ENCODE assay signal across 8 cellular contexts in the genomic region with DNA sequence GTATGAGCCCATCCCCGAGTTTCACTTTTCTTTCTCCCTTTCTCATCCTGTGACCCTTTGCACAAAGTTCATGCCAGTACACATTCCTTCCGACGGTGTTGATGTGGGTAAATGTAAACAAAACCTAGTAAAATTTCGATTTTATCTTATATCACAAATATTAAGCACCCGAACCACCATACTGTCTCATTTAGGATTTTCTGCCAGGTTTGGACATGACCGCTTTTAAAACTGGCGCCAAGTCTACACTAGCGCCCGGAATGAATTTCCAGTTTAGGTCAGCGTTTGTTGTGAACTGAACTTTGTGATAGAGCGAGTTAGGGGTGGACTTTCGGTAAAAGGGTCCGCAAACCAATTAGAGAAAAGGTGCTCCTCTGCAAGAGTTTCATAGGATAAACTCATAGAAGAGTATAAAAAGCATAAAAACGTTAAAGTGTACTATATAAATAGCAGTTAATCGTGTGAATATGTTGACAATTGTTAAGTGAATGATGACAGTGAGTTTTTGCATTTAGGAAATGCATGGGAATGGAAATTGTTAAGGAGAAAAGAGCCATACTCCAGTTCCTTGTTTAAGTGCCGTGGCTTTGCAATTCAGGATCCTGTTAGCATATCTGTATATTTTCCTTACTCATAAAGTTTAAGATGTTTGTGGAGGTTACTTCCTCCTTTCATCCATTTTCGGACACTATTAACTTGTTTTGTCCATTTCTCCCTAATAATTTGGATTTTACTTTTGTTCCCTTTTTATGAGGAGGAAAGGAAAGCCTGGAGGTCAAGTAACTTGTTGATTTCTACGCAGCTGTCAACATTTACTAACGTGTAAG. TPM values are rescaled to one million over a fixed set of nuclear protein-coding genes. Genes with fewer than 3 reads are reported as not detected.
A peak's percentile ranks its signal among the peaks of the same experiment; 100 is the strongest.
DNase-seq lines count a peak whose midpoint lies in the region; ATAC-seq, FAIRE-seq and TF ChIP-seq lines count a peak whose summit lies in the region.

No MANE protein-coding gene starts in this region.

- peaks cover 18% of the 10 kb centered on the region for H3K4me1 Mint-ChIP-seq in activated CD4-positive, alpha-beta T cell treated with anti-CD3 and anti-CD28 coated beads, Interleukin-2, amount 10 ng/mL, durations not matched to agents 7 days and 5 days
- peaks cover 10 to 24% of the 10 kb centered on the region in 2 donors for H3K4me1 Mint-ChIP-seq in stimulated activated naive B cell treated with anti-CD40 and anti-IgM and Interleukin-4, amounts not matched to agents 10 μg/mL and 1 μg/mL and 100 μg/mL, for 72 hours

- CTCF ChIA-PET in activated CD4-positive, alpha-beta T cell treated with anti-CD3 and anti-CD28 coated beads, Interleukin-2, amount 10 ng/mL, durations not matched to agents 7 days and 5 days (lab: Charles Lee), result no interaction called here
- CTCF ChIA-PET in mammary epithelial cell (lab: Charles Lee; ENCODE audit: low non-redundant PET), result no interaction called here

- H3K9ac ChIP-seq in mammary epithelial cell (ENCODE audit: insufficient read depth, low read length), result peak overlapping the region; percentile 80
- H3K9ac ChIP-seq in kidney (ENCODE audit: low read length in 2 of 2), result peak overlapping the region; percentile 81 to 89

- H3K9me3 ChIP-seq in mammary epithelial cell (replicated peaks; ENCODE audit: insufficient read depth, low read length), result no peaks in the 10 kb centered on the region
- no peaks in the 10 kb centered on the region for H3K9me3 ChIP-seq in kidney (ENCODE audit: control insufficient read depth in 1 of 2, low read length in 2 of 2)

- intact Hi-C loops in mammary epithelial cell (cut with micrococcal nuclease) (no loop called here), kidney (cut with DNase I) (no loop called here)

- peaks cover 2% of the 10 kb centered on the region for H3K27me3 Mint-ChIP-seq in activated CD4-positive, alpha-beta T cell treated with anti-CD3 and anti-CD28 coated beads, Interleukin-2, amount 10 ng/mL, durations not matched to agents 7 days and 5 days
- no peaks in the 10 kb centered on the region for H3K27me3 Mint-ChIP-seq in stimulated activated naive B cell treated with anti-CD40 and anti-IgM and Interleukin-4, amounts not matched to agents 10 μg/mL and 1 μg/mL and 100 μg/mL, for 72 hours

- peak overlapping the region; percentile 97 for H3K4me2 ChIP-seq in mammary epithelial cell (ENCODE audit: insufficient read depth, low read depth, low read length)

- H3K27ac ChIP-seq in mammary epithelial cell (ENCODE audit: insufficient read depth, low read depth, low read length) (peak overlapping the region; percentile 54), kidney (ENCODE audit: low read depth in 2 of 2, low read length in 2 of 2) (peak overlapping the region; percentile 71 to 84)

- no peaks in the 10 kb centered on the region for H3K27me3 ChIP-seq in mammary epithelial cell (ENCODE audit: insufficient read depth, low read length)

- POLR2A ChIA-PET in activated CD4-positive, alpha-beta T cell treated with anti-CD3 and anti-CD28 coated beads, Interleukin-2, amount 10 ng/mL, durations not matched to agents 7 days and 5 days (lab: Charles Lee), result no interaction called here

- 9% methylated on average over 19 of the region's 19 CpGs for WGBS in mammary epithelial cell (ENCODE audit: low coverage, missing lambda C conversion rate)

- peak overlapping the region; percentile 99 for H3K27ac Mint-ChIP-seq in activated CD4-positive, alpha-beta T cell treated with anti-CD3 and anti-CD28 coated beads, Interleukin-2, amount 10 ng/mL, durations not matched to agents 7 days and 5 days
- H3K27ac Mint-ChIP-seq in stimulated activated naive B cell treated with anti-CD40 and anti-IgM and Interleukin-4, amounts not matched to agents 10 μg/mL and 1 μg/mL and 100 μg/mL, for 72 hours, result peak overlapping the region; percentile 98

- TF ChIP-seq CTCF in mammary epithelial cell (conservative IDR thresholded peaks at IDR 0.05 in 1 of 2, IDR thresholded peaks at IDR 0.05 in 1 of 2; ENCODE audit: extremely low read depth in 1 of 2, insufficient read depth in 1 of 2, low read depth in 1 of 2, low read length in 2 of 2) (no peak), kidney (IDR thresholded peaks at IDR 0.05; ENCODE audit: borderline replicate concordance, extremely low read depth, insufficient read depth) (no peak)

- H3K4me1 ChIP-seq in mammary epithelial cell (ENCODE audit: insufficient read depth, low read length) (peaks cover 4% of the 10 kb centered on the region), kidney (ENCODE audit: control insufficient read depth in 1 of 2, insufficient read depth in 1 of 2, low read depth in 1 of 2, low read length in 2 of 2) (peaks cover 0 to 4% of the 10 kb centered on the region in 2 donors)

- H3K4me3 ChIP-seq in mammary epithelial cell (replicated peaks in 1 of 3; ENCODE audit: insufficient read depth in 1 of 3, low read depth in 2 of 3, low read length in 3 of 3) (peak overlapping the region; percentile 64 to 85 (median 77)), kidney (ENCODE audit: low read length in 2 of 2) (peak overlapping the region; percentile 89 to 91)

- H3K36me3 Mint-ChIP-seq in activated CD4-positive, alpha-beta T cell treated with anti-CD3 and anti-CD28 coated beads, Interleukin-2, amount 10 ng/mL, durations not matched to agents 7 days and 5 days (ENCODE audit: low read depth), result peaks cover 4% of the 10 kb centered on the region
- peaks cover under 1 to 6% of the 10 kb centered on the region in 2 donors for H3K36me3 Mint-ChIP-seq in stimulated activated naive B cell treated with anti-CD40 and anti-IgM and Interleukin-4, amounts not matched to agents 10 μg/mL and 1 μg/mL and 100 μg/mL, for 72 hours

- peaks cover 2% of the 10 kb centered on the region for H3K9me3 Mint-ChIP-seq in activated CD4-positive, alpha-beta T cell treated with anti-CD3 and anti-CD28 coated beads, Interleukin-2, amount 10 ng/mL, durations not matched to agents 7 days and 5 days
- no peaks in the 10 kb centered on the region for H3K9me3 Mint-ChIP-seq in stimulated activated naive B cell treated with anti-CD40 and anti-IgM and Interleukin-4, amounts not matched to agents 10 μg/mL and 1 μg/mL and 100 μg/mL, for 72 hours

- H3K36me3 ChIP-seq in mammary epithelial cell (ENCODE audit: insufficient read depth, low read length), result no peaks in the 10 kb centered on the region
- H3K36me3 ChIP-seq in kidney (ENCODE audit: control insufficient read depth in 1 of 2, insufficient read depth in 2 of 2, low read length in 2 of 2), result no peaks in the 10 kb centered on the region

- H2AFZ ChIP-seq in mammary epithelial cell (ENCODE audit: low read depth, low read length), result peak overlapping the region; percentile 97

- no peak for DNase-seq in activated CD4-positive, alpha-beta T cell treated with anti-CD3 and anti-CD28 coated beads, Interleukin-2, amount 10 ng/mL, durations not matched to agents 7 days and 5 days
- no peak for DNase-seq in activated CD4-positive, alpha-beta T cell treated with anti-CD3 and anti-CD28 coated beads for 1 hour
- DNase-seq in Kasumi-1 (lab: John Stamatoyannopoulos, UW), result peak; percentile 15 to 18
- peak; percentile 22 for DNase-seq in mammary epithelial cell
- no peak for DNase-seq in kidney
- DNase-seq in stimulated activated naive B cell treated with anti-CD40 and anti-IgM and Interleukin-4, amounts not matched to agents 10 μg/mL and 1 μg/mL and 100 μg/mL, for 72 hours, result no peak
- no peak for DNase-seq in activated effector memory CD4-positive, alpha-beta T cell treated with Interleukin-2 at 50 U/mL for 16 hours

- H4K20me1 ChIP-seq in mammary epithelial cell (ENCODE audit: insufficient read depth, low read length), result no peaks in the 10 kb centered on the region

- H3K4me3 Mint-ChIP-seq in activated CD4-positive, alpha-beta T cell treated with anti-CD3 and anti-CD28 coated beads, Interleukin-2, amount 10 ng/mL, durations not matched to agents 7 days and 5 days, result peak overlapping the region; percentile 87
- H3K4me3 Mint-ChIP-seq in stimulated activated naive B cell treated with anti-CD40 and anti-IgM and Interleukin-4, amounts not matched to agents 10 μg/mL and 1 μg/mL and 100 μg/mL, for 72 hours, result peak overlapping the region; percentile 96 to 97

- no peak for FAIRE-seq in kidney (lab: Jason Lieb, UNC)

- H3K79me2 ChIP-seq in mammary epithelial cell (ENCODE audit: insufficient read depth, low read length), result no peaks in the 10 kb centered on the region

- dilution Hi-C loops in mammary epithelial cell (cut with HindIII; ENCODE audit: low sequenced_read_pairs), result no loop called here

- ATAC-seq in stimulated activated naive B cell treated with anti-CD40 and anti-IgM and Interleukin-4, amounts not matched to agents 10 μg/mL and 1 μg/mL and 100 μg/mL, for 72 hours (replicated peaks), result peak; percentile 30 to 32
- ATAC-seq in HG03280 (IDR thresholded peaks at IDR 0.05; ENCODE audit: unreplicated experiment), result no peak

- TSS peak; percentile 34 for BruUV-seq in mammary epithelial cell (replicated peaks; lab: Mats Ljungman, UMichigan)

- in situ Hi-C loops in mammary epithelial cell (cut with MboI; ENCODE audit: low sequenced_read_pairs in 2 of 2), result no loop called here

RNA-seq across cellular contexts. Expression of a gene that starts 1.0 kb away (rescaled TPM):
- 1 to 10 TPM; 7.8 to 8.8 TPM for total RNA-seq in activated CD4-positive, alpha-beta T cell treated with anti-CD3 and anti-CD28 coated beads, Interleukin-2, amount 10 ng/mL, durations not matched to agents 7 days and 5 days
- total RNA-seq in mammary epithelial cell (1 to 10 TPM; 4.0 to 6.0 TPM), kidney (12.0 TPM)
- polyA plus RNA-seq in mammary epithelial cell (0.99 TPM), kidney (ENCODE audit: insufficient read depth, low read depth, low replicate concordance) (7.9 TPM)
- polyA minus RNA-seq in mammary epithelial cell, result 1.0 TPM

Comparison
In these comparisons a context has a peak if more than half of its experiments do, and no peak if none do; other contexts are left out.
1. DNase-seq: peak in Kasumi-1 (2 of 2) and mammary epithelial cell (single experiment); none in activated CD4-positive, alpha-beta T cell treated with anti-CD3 and anti-CD28 coated beads, Interleukin-2, amount 10 ng/mL, durations not matched to agents 7 days and 5 days (single experiment), activated CD4-positive, alpha-beta T cell treated with anti-CD3 and anti-CD28 coated beads for 1 hour (single experiment), kidney (single experiment), stimulated activated naive B cell treated with anti-CD40 and anti-IgM and Interleukin-4, amounts not matched to agents 10 μg/mL and 1 μg/mL and 100 μg/mL, for 72 hours (single experiment) and activated effector memory CD4-positive, alpha-beta T cell treated with Interleukin-2 at 50 U/mL for 16 hours (single experiment).